15 cellular contexts compared by ENCODE assay signal in the genomic region with DNA sequence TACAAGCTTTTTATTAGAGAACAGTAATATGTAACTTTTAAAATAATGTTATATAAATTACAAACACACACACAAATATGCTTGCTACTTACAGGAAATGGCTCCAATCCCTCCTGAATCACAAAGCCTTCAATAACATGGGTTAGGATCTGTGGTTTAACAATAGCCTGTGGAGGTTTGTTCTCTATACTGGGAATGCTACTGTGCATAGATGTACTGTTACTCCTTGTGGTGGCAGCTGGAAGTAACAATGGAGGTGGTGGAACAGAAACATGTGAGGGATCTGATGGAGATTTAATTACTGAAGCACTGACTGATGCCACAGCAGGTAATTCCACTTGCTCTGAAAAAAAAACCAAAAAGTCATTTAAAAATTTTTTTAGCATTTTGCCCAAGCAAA.
DNase-seq lines count a peak whose midpoint lies in the region; ATAC-seq and TF ChIP-seq lines count a peak whose summit lies in the region.
"Had no signal": no experiment of that assay in that cellular context is flagged by ENCODE, and none has a peak within 500 bp of the region (broad histone marks: within the 10 kb centered on the region; RNA-seq: fewer than 3 reads in every experiment).

No MANE protein-coding gene starts in this region.

- H3K4me1 ChIP-seq in RWPE2 (ENCODE audit: insufficient read depth, poor library complexity, severe bottlenecking) (no peaks in the 10 kb centered on the region), tibial artery (no peaks in the 10 kb centered on the region)
- H3K4me1 ChIP-seq: gastrocnemius medialis, SJSA1, spleen had no signal

- DNase-seq in ACHN (peak; percentile 19), RWPE2 (ENCODE audit: low spot score) (no peak), fibroblast of the aortic adventitia (ENCODE audit: low read depth) (no peak), NCI-H446 (lab: John Stamatoyannopoulos, UW) (no peak), NCI-H1930 (lab: John Stamatoyannopoulos, UW) (no peak), tibial artery (no peak)
- no peak for DNase-seq in stimulated activated naive CD4-positive, alpha-beta T cell treated with Interleukin-2 at 50 U/mL for 16 hours (lab: John Stamatoyannopoulos, UW)
- DNase-seq: activated CD8-positive, alpha-beta T cell treated with anti-CD3 and anti-CD28 coated beads, Interleukin-2, amount 10 ng/mL, durations not matched to agents 7 days and 5 days; aorta; gastrocnemius medialis; mucosa of descending colon; NCI-H2029 treated with DMSO at 0.1 percent for 48 hours; spleen had no signal

- TF ChIP-seq CTCF in GM12872 (IDR thresholded peaks at IDR 0.05; ENCODE audit: insufficient read depth, low read depth, low read length) (peak; percentile 20; the same call in 1 of the 3 replicates), RWPE2 (IDR thresholded peaks at IDR 0.05; ENCODE audit: poor library complexity, severe bottlenecking) (no peak), fibroblast of the aortic adventitia (IDR thresholded peaks at IDR 0.05; ENCODE audit: insufficient read depth, low read length) (peak; percentile 41), tibial artery (IDR thresholded peaks at IDR 0.05) (no peak)

- H3K27me3 ChIP-seq in RWPE2 (ENCODE audit: insufficient read depth, poor library complexity, severe bottlenecking) (no peaks in the 10 kb centered on the region), tibial artery (no peaks in the 10 kb centered on the region)
- H3K27me3 ChIP-seq: gastrocnemius medialis, SJSA1, spleen had no signal

- intact Hi-C loops in tibial artery (cut with DNase I; ENCODE audit: low total_unique reads) = no loop called here

- H3K36me3 ChIP-seq in RWPE2 (ENCODE audit: low read depth) (peaks cover 92% of the 10 kb centered on the region), tibial artery (peaks cover 69 to 81% (median 73%) of the 10 kb centered on the region in 3 donors)

- H3K9me3 ChIP-seq in RWPE2 (ENCODE audit: severe bottlenecking) (no peaks in the 10 kb centered on the region), tibial artery (no peaks in the 10 kb centered on the region)
- H3K9me3 ChIP-seq: gastrocnemius medialis, mucosa of descending colon, SJSA1, spleen had no signal

- H3K27ac ChIP-seq in RWPE2 (ENCODE audit: poor library complexity, severe bottlenecking) = no peak overlapping the region
- H3K27ac ChIP-seq in tibial artery = no peak overlapping the region
- H3K27ac ChIP-seq: gastrocnemius medialis, SJSA1, spleen had no signal

- peak; percentile 49; the same call in 1 of the 3 replicates for ATAC-seq in RWPE2 (ENCODE audit: low read depth)
- ATAC-seq: activated CD8-positive, alpha-beta T cell treated with anti-CD3 and anti-CD28 coated beads, Interleukin-2, amount 10 ng/mL, durations not matched to agents 7 days and 5 days; gastrocnemius medialis; mucosa of descending colon had no signal

- H3K4me3 ChIP-seq in RWPE2 (ENCODE audit: severe bottlenecking) = no peak overlapping the region
- no peak overlapping the region for H3K4me3 ChIP-seq in fibroblast of the aortic adventitia (ENCODE audit: low read depth, low read length)
- no peak overlapping the region for H3K4me3 ChIP-seq in tibial artery
- H3K4me3 ChIP-seq: gastrocnemius medialis, mucosa of descending colon, SJSA1, spleen had no signal

- in situ Hi-C loops in ACHN (cut with HindIII; ENCODE audit: low pct_ligation_motif_present, low pct_unique_long_range_greater_than_20kb, low sequenced_read_pairs) = no loop called here

Comparison
In these comparisons a context has a peak if more than half of its experiments do, and no peak if none do; other contexts are left out.
1. CTCF ChIP-seq: peak in GM12872 (single experiment) and fibroblast of the aortic adventitia (single experiment); none in RWPE2 (single experiment) and tibial artery (0 of 2).